ENCODE assay signal across 1 cellular context in the genomic region with DNA sequence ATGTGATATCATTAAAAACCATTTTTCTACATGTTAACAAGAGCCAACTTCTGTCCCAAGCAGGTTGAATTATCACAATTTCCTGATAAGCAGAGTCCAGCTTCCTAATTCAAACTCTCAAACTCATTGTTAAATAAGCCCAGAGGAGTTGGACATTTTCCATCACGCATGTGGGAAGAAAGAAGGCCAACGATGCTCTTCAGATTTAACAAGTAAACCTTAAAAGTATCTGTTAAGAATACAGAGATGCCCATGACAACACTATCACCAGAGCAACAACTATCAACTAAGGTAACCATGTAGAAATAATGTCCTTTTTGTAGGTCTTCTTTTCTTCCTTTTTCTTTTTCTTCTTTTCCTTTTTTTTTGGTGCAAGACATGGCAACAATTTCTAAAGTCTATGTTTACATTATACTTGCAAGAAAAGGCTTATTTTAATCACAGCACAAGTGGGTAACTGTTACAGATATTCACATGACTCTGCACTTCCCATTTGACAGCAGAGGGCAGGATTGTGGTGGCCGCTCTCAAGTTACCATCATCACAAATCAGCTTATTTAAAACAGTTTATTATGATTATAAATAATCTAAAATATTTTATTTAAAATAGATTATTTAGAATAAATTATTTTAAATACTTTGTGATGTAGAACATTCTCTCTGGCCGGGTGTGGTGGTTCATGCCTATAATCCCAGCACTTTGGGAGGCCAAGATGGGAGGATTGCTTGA.
TF ChIP-seq lines count a peak whose summit lies in the region.

No MANE protein-coding gene starts in this region.

TF ChIP-seq in A549, 52 proteins besides CTCF, POLR2A, EP300 and RAD21:
- no peak for TF ChIP-seq JUN (IDR thresholded peaks at IDR 0.05)
- no peak for TF ChIP-seq EHF (CRISPR knock-in tag; IDR thresholded peaks at IDR 0.05)
- TF ChIP-seq, protein P1, sequence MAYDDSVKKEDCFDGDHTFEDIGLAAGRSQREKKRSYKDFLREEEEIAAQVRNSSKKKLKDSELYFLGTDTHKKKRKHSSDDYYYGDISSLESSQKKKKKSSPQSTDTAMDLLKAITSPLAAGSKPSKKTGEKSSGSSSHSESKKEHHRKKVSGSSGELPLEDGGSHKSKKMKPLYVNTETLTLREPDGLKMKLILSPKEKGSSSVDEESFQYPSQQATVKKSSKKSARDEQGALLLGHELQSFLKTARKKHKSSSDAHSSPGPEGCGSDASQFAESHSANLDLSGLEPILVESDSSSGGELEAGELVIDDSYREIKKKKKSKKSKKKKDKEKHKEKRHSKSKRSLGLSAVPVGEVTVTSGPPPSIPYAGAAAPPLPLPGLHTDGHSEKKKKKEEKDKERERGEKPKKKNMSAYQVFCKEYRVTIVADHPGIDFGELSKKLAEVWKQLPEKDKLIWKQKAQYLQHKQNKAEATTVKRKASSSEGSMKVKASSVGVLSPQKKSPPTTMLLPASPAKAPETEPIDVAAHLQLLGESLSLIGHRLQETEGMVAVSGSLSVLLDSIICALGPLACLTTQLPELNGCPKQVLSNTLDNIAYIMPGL (CRISPR knock-in tag; IDR thresholded peaks at IDR 0.05; ENCODE audit: borderline replicate concordance) = no peak
- TF ChIP-seq EHMT2 (IDR thresholded peaks at IDR 0.05; ENCODE audit: low read depth) = no peak
- no peak for TF ChIP-seq NR3C1 (IDR thresholded peaks at IDR 0.05)
- no peak for TF ChIP-seq GATA3 (IDR thresholded peaks at IDR 0.05; ENCODE audit: borderline replicate concordance)
- no peak for TF ChIP-seq SREBF2 (IDR thresholded peaks at IDR 0.05)
- no peak for TF ChIP-seq FOXS1 (CRISPR knock-in tag; IDR thresholded peaks at IDR 0.05)
- no peak for TF ChIP-seq MAZ (IDR thresholded peaks at IDR 0.05; ENCODE audit: borderline replicate concordance, low read depth, low read length)
- no peak for TF ChIP-seq CHD2 (IDR thresholded peaks at IDR 0.05; ENCODE audit: low read length, partially characterized antibody)
- TF ChIP-seq PBX3 (IDR thresholded peaks at IDR 0.05) = no peak
- no peak for TF ChIP-seq FOSB (CRISPR knock-in tag; IDR thresholded peaks at IDR 0.05)
- no peak for TF ChIP-seq SMC3 (IDR thresholded peaks at IDR 0.05)
- TF ChIP-seq NFE2L2 (conservative IDR thresholded peaks at IDR 0.05; ENCODE audit: low read length) = no peak
- TF ChIP-seq ESRRA (IDR thresholded peaks at IDR 0.05; ENCODE audit: borderline replicate concordance, low read length) = no peak
- no peak for TF ChIP-seq TFCP2L1 (CRISPR knock-in tag; IDR thresholded peaks at IDR 0.05)
- no peak for TF ChIP-seq HOXA7 (CRISPR knock-in tag; IDR thresholded peaks at IDR 0.05)
